ENCODE assay signal across 28 cellular contexts in the genomic region with DNA sequence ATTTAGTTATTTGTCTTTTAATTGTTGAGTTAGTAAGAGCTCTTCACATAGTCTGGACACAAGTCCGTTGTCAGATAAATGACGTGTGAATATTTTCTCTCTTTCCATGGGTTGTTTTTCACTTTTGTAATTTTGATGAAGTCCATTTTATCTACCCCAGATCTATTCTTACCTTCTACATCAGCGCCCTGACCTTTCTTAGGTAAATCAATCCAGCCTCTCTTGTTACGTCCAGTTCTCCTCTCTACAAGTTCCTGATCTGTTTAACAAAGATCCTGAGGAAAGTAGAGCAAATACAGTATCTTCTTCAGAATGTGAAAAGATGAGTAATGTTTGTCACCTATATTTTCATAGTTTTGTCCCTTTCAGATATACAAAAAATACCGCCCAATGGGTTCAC.
"Had no signal": no experiment of that assay in that cellular context is flagged by ENCODE, and none has a peak within 500 bp of the region (broad histone marks: within the 10 kb centered on the region; RNA-seq: fewer than 3 reads in every experiment).

No MANE protein-coding gene starts in this region.

- H3K4me3 Mint-ChIP-seq: activated CD4-positive, alpha-beta memory T cell treated with anti-CD3 and anti-CD28 coated beads, Interleukin-2, amount 10 ng/mL, durations not matched to agents 7 days and 5 days; activated CD4-positive, alpha-beta T cell treated with anti-CD3 and anti-CD28 coated beads, Interleukin-2, amount 10 ng/mL, durations not matched to agents 7 days and 5 days; activated naive CD4-positive, alpha-beta T cell treated with anti-CD3 and anti-CD28 coated beads for 36 hours; activated naive CD4-positive, alpha-beta T cell treated with anti-CD3 and anti-CD28 coated beads, Interleukin-2, amount 50 U/mL, for 24 hours; activated naive CD8-positive, alpha-beta T cell treated with anti-CD3 and anti-CD28 coated beads for 36 hours; activated naive CD8-positive, alpha-beta T cell treated with anti-CD3 and anti-CD28 coated beads, Interleukin-2, amount 50 U/mL, for 24 hours; activated T-cell treated with anti-CD3 and anti-CD28 coated beads, Interleukin-2, amount 50 U/mL, for 24 hours; activated T-helper 17 cell treated with anti-CD3 and anti-CD28 coated beads, Interleukin-2, amount 50 U/mL, for 72 hours; endodermal cell had no signal

- ATAC-seq: activated naive CD8-positive, alpha-beta T cell treated with anti-CD3 and anti-CD28 coated beads, Interleukin-2, amount 50 U/mL, for 24 hours; activated T-helper 17 cell treated with anti-CD3 and anti-CD28 coated beads, Interleukin-2, amount 50 U/mL, for 72 hours; body of pancreas; heart left ventricle had no signal

- H3K36me3 Mint-ChIP-seq: activated naive CD4-positive, alpha-beta T cell treated with anti-CD3 and anti-CD28 coated beads, Interleukin-2, amount 50 U/mL, for 24 hours; activated naive CD8-positive, alpha-beta T cell treated with anti-CD3 and anti-CD28 coated beads for 36 hours had no signal

- H3K4me1 Mint-ChIP-seq: endodermal cell had no signal

- H3K4me3 ChIP-seq: adrenal gland, body of pancreas, cardiac muscle cell, colonic mucosa, dorsolateral prefrontal cortex, heart left ventricle had no signal

- H3K36me3 ChIP-seq: adrenal gland, cardiac muscle cell, colonic mucosa, heart left ventricle had no signal

- H3K27ac ChIP-seq: adrenal gland, body of pancreas, cardiac muscle cell, colonic mucosa, dorsolateral prefrontal cortex, heart left ventricle had no signal

- H3K9me3 ChIP-seq: adrenal gland, body of pancreas, colonic mucosa, heart left ventricle had no signal

- H3K9me3 Mint-ChIP-seq: activated naive CD4-positive, alpha-beta T cell treated with anti-CD3 and anti-CD28 coated beads for 36 hours; activated naive CD4-positive, alpha-beta T cell treated with anti-CD3 and anti-CD28 coated beads, Interleukin-2, amount 50 U/mL, for 24 hours; activated naive CD8-positive, alpha-beta T cell treated with anti-CD3 and anti-CD28 coated beads for 36 hours; activated naive CD8-positive, alpha-beta T cell treated with anti-CD3 and anti-CD28 coated beads, Interleukin-2, amount 50 U/mL, for 24 hours; activated T-cell treated with anti-CD3 and anti-CD28 coated beads, Interleukin-2, amount 50 U/mL, for 24 hours; activated T-helper 17 cell treated with anti-CD3 and anti-CD28 coated beads, Interleukin-2, amount 50 U/mL, for 72 hours had no signal

- H3K4me1 ChIP-seq: adrenal gland, colonic mucosa had no signal

- H3K27me3 ChIP-seq: adrenal gland, body of pancreas, cardiac muscle cell, colonic mucosa, dorsolateral prefrontal cortex, heart left ventricle had no signal

- H3K27ac Mint-ChIP-seq: activated CD4-positive, alpha-beta memory T cell treated with anti-CD3 and anti-CD28 coated beads, Interleukin-2, amount 10 ng/mL, durations not matched to agents 7 days and 5 days; activated CD4-positive, alpha-beta T cell treated with anti-CD3 and anti-CD28 coated beads, Interleukin-2, amount 10 ng/mL, durations not matched to agents 7 days and 5 days; activated naive CD4-positive, alpha-beta T cell treated with anti-CD3 and anti-CD28 coated beads for 36 hours; activated naive CD4-positive, alpha-beta T cell treated with anti-CD3 and anti-CD28 coated beads, Interleukin-2, amount 50 U/mL, for 24 hours; activated naive CD8-positive, alpha-beta T cell treated with anti-CD3 and anti-CD28 coated beads for 36 hours; activated naive CD8-positive, alpha-beta T cell treated with anti-CD3 and anti-CD28 coated beads, Interleukin-2, amount 50 U/mL, for 24 hours; activated T-cell treated with anti-CD3 and anti-CD28 coated beads, Interleukin-2, amount 50 U/mL, for 24 hours; activated T-helper 17 cell treated with anti-CD3 and anti-CD28 coated beads, Interleukin-2, amount 50 U/mL, for 72 hours; endodermal cell had no signal

- DNase-seq: activated CD4-positive, alpha-beta T cell treated with anti-CD3 and anti-CD28 coated beads for 1 hour; activated CD4-positive, alpha-beta T cell treated with anti-CD3 and anti-CD28 coated beads for 4 hours; activated CD4-positive, alpha-beta T cell treated with anti-CD3 and anti-CD28 coated beads, Interleukin-2, amount 10 ng/mL, durations not matched to agents 7 days and 5 days; activated CD4-positive, alpha-beta T cell treated with anti-CD3 and anti-CD28 coated beads, Interleukin-2, amount 50 U/mL, for 4 hours; activated CD8-positive, alpha-beta memory T cell treated with anti-CD3 and anti-CD28 coated beads, Interleukin-2, amount 50 U/mL, for 48 hours; activated effector memory CD4-positive, alpha-beta T cell treated with Interleukin-2 at 50 U/mL for 16 hours; activated naive CD8-positive, alpha-beta T cell treated with anti-CD3 and anti-CD28 coated beads for 36 hours; activated naive CD8-positive, alpha-beta T cell treated with anti-CD3 and anti-CD28 coated beads, Interleukin-2, amount 50 U/mL, for 24 hours; activated T-cell treated with anti-CD3 and anti-CD28 coated beads for 4 hours; activated T-cell treated with anti-CD3 and anti-CD28 coated beads, Interleukin-2, amount 50 U/mL, for 24 hours; adrenal gland; amygdala; aorta; body of pancreas; central memory CD4-positive, alpha-beta T cell; cerebellar nuclear complex; dorsolateral prefrontal cortex; effector memory CD4-positive, alpha-beta T cell; endodermal cell; foreskin fibroblast; glutamatergic neuron; heart left ventricle had no signal
